In genomic region chr10:110919349-110919931, GRCh38 we compare ENCODE assay signal across 8 cellular contexts. TPM values are rescaled to one million over a fixed set of nuclear protein-coding genes. Genes with fewer than 3 reads are reported as not detected.
A peak's percentile ranks its signal among the peaks of the same experiment; 100 is the strongest.
DNase-seq lines count a peak whose midpoint lies in the region; ATAC-seq and TF ChIP-seq lines count a peak whose summit lies in the region.

TSS of gene SHOC2 (plus strand) at chr10:110919604. CDS start at chr10:110964359, 44,755 bp downstream.

- H3K36me3 ChIP-seq in CD8-positive, alpha-beta T cell (ENCODE audit: insufficient read depth, low read length) = no peaks in the 10 kb centered on the region
- 0 out of 2 replicates have a peak, but pooled peaks cover 2% of the 10 kb centered on the region for H3K36me3 ChIP-seq in HUES48 (ENCODE audit: control insufficient read depth, insufficient read depth, low read length)

- H3K27me3 ChIP-seq in CD8-positive, alpha-beta T cell (ENCODE audit: insufficient read depth, low read length) = no peaks in the 10 kb centered on the region
- H3K27me3 ChIP-seq in HUES48 (ENCODE audit: control insufficient read depth, insufficient read depth, low read length) = no peaks in the 10 kb centered on the region

- peak within 1 kb of the TSS; percentile 98 for H3K4me3 Mint-ChIP-seq in CD8-positive, alpha-beta T cell
- H3K4me3 Mint-ChIP-seq in activated CD4-positive, alpha-beta T cell treated with anti-CD3 and anti-CD28 coated beads for 36 hours = peak within 1 kb of the TSS; percentile 96
- H3K4me3 Mint-ChIP-seq in memory B cell = peak within 1 kb of the TSS; percentile 100

- peaks cover 16% of the 10 kb centered on the region for H3K4me1 ChIP-seq in CD8-positive, alpha-beta T cell (ENCODE audit: insufficient read depth, low read length)
- H3K4me1 ChIP-seq in HUES48 (ENCODE audit: control insufficient read depth, insufficient read depth, low read length) = peaks cover 27% of the 10 kb centered on the region

- no peaks in the 10 kb centered on the region for H3K9me3 ChIP-seq in CD8-positive, alpha-beta T cell (ENCODE audit: low read length)
- H3K9me3 ChIP-seq in HUES48 (ENCODE audit: control insufficient read depth, insufficient read depth, low read length) = no peaks in the 10 kb centered on the region

- peak within 1 kb of the TSS; percentile 100 for H3K4me3 ChIP-seq in CD8-positive, alpha-beta T cell (ENCODE audit: low read depth, low read length)
- peak within 1 kb of the TSS; percentile 100 for H3K4me3 ChIP-seq in HUES48 (ENCODE audit: low read depth, low read length)

- H3K36me3 Mint-ChIP-seq in CD8-positive, alpha-beta T cell = peaks cover 37% of the 10 kb centered on the region
- peaks cover 19% of the 10 kb centered on the region for H3K36me3 Mint-ChIP-seq in activated CD4-positive, alpha-beta T cell treated with anti-CD3 and anti-CD28 coated beads for 36 hours (ENCODE audit: low read depth)
- H3K36me3 Mint-ChIP-seq in memory B cell = peaks cover 3% of the 10 kb centered on the region

- no peaks in the 10 kb centered on the region for H3K27me3 Mint-ChIP-seq in CD8-positive, alpha-beta T cell (ENCODE audit: low read depth)
- no peaks in the 10 kb centered on the region for H3K27me3 Mint-ChIP-seq in activated CD4-positive, alpha-beta T cell treated with anti-CD3 and anti-CD28 coated beads for 36 hours
- no peaks in the 10 kb centered on the region for H3K27me3 Mint-ChIP-seq in memory B cell

- intact Hi-C loops in CD8-positive, alpha-beta T cell (cut with DNase I, micrococcal nuclease) = loop anchor here (1.0 to 10.0 kb wide), 12 partner anchors 21 to 995 kb away; partner anchors contain the start of genes SMNDC1 (in 2 of the 2), ADD3 (in 1 of the 2), DUSP5 (in 1 of the 2) and PDCD4 (in 1 of the 2)
- intact Hi-C loops in activated CD4-positive, alpha-beta T cell treated with anti-CD3 and anti-CD28 coated beads for 36 hours (cut with DNase I, micrococcal nuclease) = loop anchor here (1.0 to 10.0 kb wide), 15 partner anchors 17 to 997 kb away; partner anchors contain the start of genes SMNDC1 (in 2 of the 2), DUSP5 (in 1 of the 2), PDCD4 (in 1 of the 2) and SMC3 (in 1 of the 2)

- TF ChIP-seq CTCF in CD8-positive, alpha-beta T cell (IDR thresholded peaks at IDR 0.05) = no peak

- peaks cover 52% of the 10 kb centered on the region for H3K4me1 Mint-ChIP-seq in CD8-positive, alpha-beta T cell (ENCODE audit: low read depth)
- H3K4me1 Mint-ChIP-seq in activated CD4-positive, alpha-beta T cell treated with anti-CD3 and anti-CD28 coated beads for 36 hours = peaks cover 46% of the 10 kb centered on the region
- H3K4me1 Mint-ChIP-seq in memory B cell = peaks cover 26% of the 10 kb centered on the region

- peak within 1 kb of the TSS; percentile 99 for H3K27ac Mint-ChIP-seq in CD8-positive, alpha-beta T cell
- H3K27ac Mint-ChIP-seq in activated CD4-positive, alpha-beta T cell treated with anti-CD3 and anti-CD28 coated beads for 36 hours = peak within 1 kb of the TSS; percentile 98
- H3K27ac Mint-ChIP-seq in memory B cell = peak within 1 kb of the TSS; percentile 99

- peak; percentile 93 for ATAC-seq in CD8-positive, alpha-beta T cell
- ATAC-seq in GM19463 (IDR thresholded peaks at IDR 0.05; ENCODE audit: unreplicated experiment) (peak; percentile 7), memory B cell (ENCODE audit: low read depth) (peak; percentile 21)
- ATAC-seq in activated CD4-positive, alpha-beta T cell treated with anti-CD3 and anti-CD28 coated beads for 36 hours = peak; percentile 50

- DNase-seq in CD8-positive, alpha-beta T cell = peak; percentile 95 to 100 (median 96)
- DNase-seq in activated CD4-positive, alpha-beta T cell treated with anti-CD3 and anti-CD28 coated beads for 36 hours = peak; percentile 99
- DNase-seq in dedifferentiated amniotic fluid mesenchymal stem cell (ENCODE audit: extremely low spot score) = peak; percentile 28
- peak in 1 of 2 donors; percentile 83 for DNase-seq in memory B cell (ENCODE audit: low spot score in 2 of 2)
- DNase-seq in stimulated activated CD8-positive, alpha-beta memory T cell treated with anti-CD3 and anti-CD28 coated beads, Interleukin-15, amount 100 ng/mL, for 24 hours (ENCODE audit: low read depth) = peak; percentile 86
- no peak for DNase-seq in RKO (ENCODE audit: low spot score)

- no peaks in the 10 kb centered on the region for H3K9me3 Mint-ChIP-seq in CD8-positive, alpha-beta T cell
- no peaks in the 10 kb centered on the region for H3K9me3 Mint-ChIP-seq in activated CD4-positive, alpha-beta T cell treated with anti-CD3 and anti-CD28 coated beads for 36 hours (ENCODE audit: low read depth)
- H3K9me3 Mint-ChIP-seq in memory B cell = no peaks in the 10 kb centered on the region

- H3K9ac ChIP-seq in HUES48 (ENCODE audit: low read depth, low read length) = peak within 1 kb of the TSS; percentile 89

- H3K27ac ChIP-seq in CD8-positive, alpha-beta T cell (ENCODE audit: low read depth, low read length) = peak within 1 kb of the TSS; percentile 100
- H3K27ac ChIP-seq in HUES48 (ENCODE audit: low read depth, low read length) = peak within 1 kb of the TSS; percentile 100

- POLR2A ChIA-PET in CD8-positive, alpha-beta T cell (lab: Charles Lee) = interaction anchor here (0.8 to 2.4 kb wide), 15 partner anchors 9 to 710 kb away, joined by 3 to 17 read pairs (median 4); partner anchors contain the start of genes PDCD4, SMC3 and SMNDC1
- POLR2A ChIA-PET in activated CD4-positive, alpha-beta T cell treated with anti-CD3 and anti-CD28 coated beads for 36 hours (lab: Charles Lee) = interaction anchor here (0.6 to 2.6 kb wide), 13 partner anchors 8 to 437 kb away, joined by 3 to 24 read pairs (median 4); partner anchors contain the start of gene PDCD4

- CTCF ChIA-PET in CD8-positive, alpha-beta T cell (lab: Charles Lee) = interaction anchor here (1.1 to 3.3 kb wide), 2 partner anchors 16 to 37 kb away, joined by 3 to 13 read pairs; no protein-coding TSS in a partner anchor
- CTCF ChIA-PET in activated CD4-positive, alpha-beta T cell treated with anti-CD3 and anti-CD28 coated beads for 36 hours (lab: Charles Lee) = interaction anchor here (0.6 to 2.1 kb wide), 3 partner anchors 17 to 248 kb away, joined by 3 to 9 read pairs (median 4); no protein-coding TSS in a partner anchor

RNA-seq across cellular contexts. Expression of gene SHOC2, which starts in this region (rescaled TPM):
- total RNA-seq in CD8-positive, alpha-beta T cell = 10 to 100 TPM; 74.6 to 77.3 TPM
- 10 to 100 TPM; 31.3 to 40.4 TPM for total RNA-seq in activated CD4-positive, alpha-beta T cell treated with anti-CD3 and anti-CD28 coated beads for 36 hours

Comparison
In these comparisons a context has a peak if more than half of its experiments do, and no peak if none do; other contexts are left out.
1. ATAC-seq: peak in every context shown above with its lines; median percentile 93 in CD8-positive, alpha-beta T cell; 50 in activated CD4-positive, alpha-beta T cell treated with anti-CD3 and anti-CD28 coated beads for 36 hours; 21 in memory B cell; 7 in GM19463.